8 cellular contexts compared by ENCODE assay signal in genomic region chr2:108786354-108787208, GRCh38. TPM values are rescaled to one million over a fixed set of nuclear protein-coding genes. Genes with fewer than 3 reads are reported as not detected.
DNase-seq lines count a peak whose midpoint lies in the region; ATAC-seq, FAIRE-seq and TF ChIP-seq lines count a peak whose summit lies in the region.

A gene with protein sequence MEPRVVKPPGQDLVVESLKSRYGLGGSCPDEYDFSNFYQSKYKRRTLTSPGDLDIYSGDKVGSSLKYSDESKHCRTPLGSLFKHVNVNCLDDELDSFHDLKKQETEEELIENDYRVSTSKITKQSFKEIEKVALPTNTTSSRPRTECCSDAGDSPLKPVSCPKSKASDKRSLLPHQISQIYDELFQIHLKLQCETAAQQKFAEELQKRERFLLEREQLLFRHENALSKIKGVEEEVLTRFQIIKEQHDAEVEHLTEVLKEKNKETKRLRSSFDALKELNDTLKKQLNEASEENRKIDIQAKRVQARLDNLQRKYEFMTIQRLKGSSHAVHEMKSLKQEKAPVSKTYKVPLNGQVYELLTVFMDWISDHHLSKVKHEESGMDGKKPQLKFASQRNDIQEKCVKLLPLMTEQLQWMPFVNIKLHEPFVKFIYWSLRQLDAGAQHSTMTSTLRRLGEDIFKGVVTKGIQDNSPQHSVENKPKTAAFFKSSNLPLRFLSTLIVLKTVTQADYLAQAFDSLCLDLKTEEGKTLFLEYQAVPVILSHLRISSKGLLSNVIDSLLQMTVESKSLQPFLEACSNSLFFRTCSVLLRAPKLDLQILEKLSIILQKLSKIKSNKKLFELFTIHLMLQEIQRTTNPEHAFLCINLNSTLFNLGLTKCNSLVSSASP (plus strand): TSS chr2:108786771. CDS start chr2:108786823, 52 bp downstream.

- H3K9me3 ChIP-seq in BLaER1 = no peaks in the 10 kb centered on the region
- H3K9me3 ChIP-seq in left lung = no peaks in the 10 kb centered on the region

- peaks cover 34% of the 10 kb centered on the region for H3K36me3 ChIP-seq in BLaER1
- peaks cover 0 to 28% of the 10 kb centered on the region in 2 donors for H3K36me3 ChIP-seq in left lung

- DNase-seq in GM19239 (ENCODE audit: insufficient read length, low spot score) = peak; percentile 87
- DNase-seq in NCI-H526 treated with DMSO at 0.1 percent for 48 hours (lab: John Stamatoyannopoulos, UW) = peak; percentile 86
- peak; percentile 95 for DNase-seq in activated CD4-positive, alpha-beta T cell treated with anti-CD3 and anti-CD28 coated beads for 48 hours
- DNase-seq in coronary artery (ENCODE audit: low spot score) = peak; percentile 86
- DNase-seq in left lung = peak; percentile 91 to 98
- DNase-seq in stimulated activated CD4-positive, alpha-beta T cell treated with anti-CD3 and anti-CD28 coated beads, Interleukin-2, amount 100 ng/mL, for 4 hours (ENCODE audit: low read depth) = peak; percentile 87

- H3K27ac ChIP-seq in BLaER1 = peak within 1 kb of the TSS; percentile 84
- peak within 1 kb of the TSS; percentile 40 to 70 for H3K27ac ChIP-seq in coronary artery
- H3K27ac ChIP-seq in left lung = peak within 1 kb of the TSS; percentile 70 to 77

- no peaks in the 10 kb centered on the region for H4K20me1 ChIP-seq in BLaER1

- ATAC-seq in HG03442 (IDR thresholded peaks at IDR 0.05; ENCODE audit: unreplicated experiment) = peak; percentile 96
- peak; percentile 99 for ATAC-seq in left lung

- H3K4me1 ChIP-seq in BLaER1 = peaks cover 26% of the 10 kb centered on the region
- H3K4me1 ChIP-seq in left lung = peaks cover 4 to 15% of the 10 kb centered on the region in 2 donors

- peak; percentile 98 for FAIRE-seq in GM19239 (lab: Jason Lieb, UNC)

- H3K4me3 ChIP-seq in BLaER1 (peak within 1 kb of the TSS; percentile 95), coronary artery (peak within 1 kb of the TSS; percentile 82), left lung (peak within 1 kb of the TSS; percentile 69)

- H3K4me2 ChIP-seq in BLaER1 = peak within 1 kb of the TSS; percentile 96

- TF ChIP-seq CTCF in coronary artery (IDR thresholded peaks at IDR 0.05) (no peak), left lung (IDR thresholded peaks at IDR 0.05) (no peak)

- H3K27me3 ChIP-seq in BLaER1 = no peaks in the 10 kb centered on the region
- H3K27me3 ChIP-seq in left lung = no peaks in the 10 kb centered on the region

- intact Hi-C loops in left lung (cut with DNase I) = no loop called here

- peak within 1 kb of the TSS; percentile 87 for H3K9ac ChIP-seq in BLaER1

RNA-seq across cellular contexts. Expression of the gene that starts here (rescaled TPM):
- total RNA-seq in left lung = 1 to 10 TPM; 3.8 to 4.5 TPM

Comparison
In these comparisons a context has a peak if more than half of its experiments do, and no peak if none do; other contexts are left out.
1. Peak in every context shown above with its lines: DNase-seq, ATAC-seq, H3K4me3 ChIP-seq and H3K27ac ChIP-seq.